Comparison of ENCODE assay signal across 8 cellular contexts in genomic region chr17:28549274-28550132, GRCh38. TPM values are rescaled to one million over a fixed set of nuclear protein-coding genes. Genes with fewer than 3 reads are reported as not detected.
A peak's percentile ranks its signal among the peaks of the same experiment; 100 is the strongest.
DNase-seq lines count a peak whose midpoint lies in the region; ATAC-seq and TF ChIP-seq lines count a peak whose summit lies in the region.
"Had no signal": no experiment of that assay in that cellular context is flagged by ENCODE, and none has a peak within 500 bp of the region (broad histone marks: within the 10 kb centered on the region; RNA-seq: fewer than 3 reads in every experiment).

No MANE protein-coding gene starts in this region.

- TF ChIP-seq POLR2A in uterus (IDR thresholded peaks at IDR 0.05) = no peak

- peaks cover 0 to 4% of the 10 kb centered on the region in 2 donors for H3K4me1 ChIP-seq in uterus

- H3K9me3 Mint-ChIP-seq in activated naive CD8-positive, alpha-beta T cell treated with anti-CD3 and anti-CD28 coated beads, Interleukin-2, amount 50 U/mL, for 24 hours = no peaks in the 10 kb centered on the region
- no peaks in the 10 kb centered on the region for H3K9me3 Mint-ChIP-seq in stimulated activated effector memory CD8-positive, alpha-beta T cell treated with anti-CD3 and anti-CD28 coated beads, Interleukin-12 subunit alpha, Interleukin-12 subunit beta, amount 100 ng/mL, for 72 hours

- H3K4me3 Mint-ChIP-seq in activated naive CD8-positive, alpha-beta T cell treated with anti-CD3 and anti-CD28 coated beads, Interleukin-2, amount 50 U/mL, for 24 hours = no peak overlapping the region
- peak overlapping the region; percentile 98 for H3K4me3 Mint-ChIP-seq in stimulated activated effector memory CD8-positive, alpha-beta T cell treated with anti-CD3 and anti-CD28 coated beads, Interleukin-12 subunit alpha, Interleukin-12 subunit beta, amount 100 ng/mL, for 72 hours

- peak; percentile 31 for DNase-seq in RPMI8226
- peak; percentile 55 for DNase-seq in activated naive CD8-positive, alpha-beta T cell treated with anti-CD3 and anti-CD28 coated beads, Interleukin-2, amount 50 U/mL, for 24 hours
- DNase-seq in stimulated activated effector memory CD8-positive, alpha-beta T cell treated with anti-CD3 and anti-CD28 coated beads, Interleukin-12 subunit alpha, Interleukin-12 subunit beta, amount 100 ng/mL, for 72 hours (ENCODE audit: low spot score in 2 of 2) = peak; percentile 30 to 75
- DNase-seq in nucleus accumbens (lab: John Stamatoyannopoulos, UW) = no peak
- no peak for DNase-seq in uterus

- H3K36me3 ChIP-seq in uterus = no peaks in the 10 kb centered on the region

- no peak overlapping the region for H3K4me3 ChIP-seq in uterus
- H3K4me3 ChIP-seq: body of pancreas had no signal

- no peaks in the 10 kb centered on the region for H3K27me3 ChIP-seq in uterus
- H3K27me3 ChIP-seq: body of pancreas had no signal

- H3K27me3 Mint-ChIP-seq in activated naive CD8-positive, alpha-beta T cell treated with anti-CD3 and anti-CD28 coated beads, Interleukin-2, amount 50 U/mL, for 24 hours = no peaks in the 10 kb centered on the region

- H3K36me3 Mint-ChIP-seq in activated naive CD8-positive, alpha-beta T cell treated with anti-CD3 and anti-CD28 coated beads, Interleukin-2, amount 50 U/mL, for 24 hours (ENCODE audit: low read depth) = peaks cover 18% of the 10 kb centered on the region
- peaks cover 40% of the 10 kb centered on the region for H3K36me3 Mint-ChIP-seq in stimulated activated effector memory CD8-positive, alpha-beta T cell treated with anti-CD3 and anti-CD28 coated beads, Interleukin-12 subunit alpha, Interleukin-12 subunit beta, amount 100 ng/mL, for 72 hours

- ATAC-seq in GM21423 (IDR thresholded peaks at IDR 0.05; ENCODE audit: unreplicated experiment) (peak; percentile 47), GM18907 (IDR thresholded peaks at IDR 0.05; ENCODE audit: unreplicated experiment) (no peak)
- ATAC-seq in activated naive CD8-positive, alpha-beta T cell treated with anti-CD3 and anti-CD28 coated beads, Interleukin-2, amount 50 U/mL, for 24 hours = peak; percentile 67
- ATAC-seq in stimulated activated effector memory CD8-positive, alpha-beta T cell treated with anti-CD3 and anti-CD28 coated beads, Interleukin-12 subunit alpha, Interleukin-12 subunit beta, amount 100 ng/mL, for 72 hours = peak; percentile 76
- ATAC-seq: body of pancreas had no signal

- intact Hi-C loops in uterus (cut with DNase I; ENCODE audit: low total_unique reads) = loop anchor here (10.0 kb wide), 1 partner anchor 65 kb away; the partner anchor contains the start of gene RSKR

- no peaks in the 10 kb centered on the region for H3K9me3 ChIP-seq in uterus
- H3K9me3 ChIP-seq: body of pancreas had no signal

- H3K27ac Mint-ChIP-seq in activated naive CD8-positive, alpha-beta T cell treated with anti-CD3 and anti-CD28 coated beads, Interleukin-2, amount 50 U/mL, for 24 hours = peak overlapping the region; percentile 73
- H3K27ac Mint-ChIP-seq in stimulated activated effector memory CD8-positive, alpha-beta T cell treated with anti-CD3 and anti-CD28 coated beads, Interleukin-12 subunit alpha, Interleukin-12 subunit beta, amount 100 ng/mL, for 72 hours = peak overlapping the region; percentile 86

- TF ChIP-seq CTCF in uterus (IDR thresholded peaks at IDR 0.05) = no peak

- peaks cover 54% of the 10 kb centered on the region for H3K4me1 Mint-ChIP-seq in activated naive CD8-positive, alpha-beta T cell treated with anti-CD3 and anti-CD28 coated beads, Interleukin-2, amount 50 U/mL, for 24 hours
- peaks cover 63% of the 10 kb centered on the region for H3K4me1 Mint-ChIP-seq in stimulated activated effector memory CD8-positive, alpha-beta T cell treated with anti-CD3 and anti-CD28 coated beads, Interleukin-12 subunit alpha, Interleukin-12 subunit beta, amount 100 ng/mL, for 72 hours

- no peak overlapping the region for H3K27ac ChIP-seq in uterus
- H3K27ac ChIP-seq: body of pancreas had no signal

RNA-seq across cellular contexts. Expression of gene UNC119, which starts 2.9 kb away (rescaled TPM):
- total RNA-seq in uterus = 10 to 100 TPM in 3 of 4 donors, 1 to 10 TPM in 1; 4.1 to 28.5 (median 21.6) TPM

RNA-seq across cellular contexts. Expression of gene PIGS, which starts 21.8 kb away (rescaled TPM):
- 10 to 100 TPM in 2 of 4 donors, 1 to 10 TPM in 2; 7.2 to 48.3 (median 26.6) TPM for total RNA-seq in uterus

RNA-seq across cellular contexts. Expression of gene ALDOC, which starts 27.2 kb away (rescaled TPM):
- 10 to 100 TPM in 2 of 4 donors, 1 to 10 TPM in 2; 4.1 to 17.8 (median 11.1) TPM for total RNA-seq in uterus

RNA-seq across cellular contexts. Expression of gene FOXN1, which starts 43.4 kb away (rescaled TPM):
- not detected for total RNA-seq in uterus

RNA-seq across cellular contexts. Expression of gene SPAG5, which starts 49.3 kb away (rescaled TPM):
- total RNA-seq in uterus = 10 to 100 TPM in 1 of 4 donors, 1 to 10 TPM in 2, not detected in 1; 1.5 to 21.4 (median 7.0) TPM

Comparison
In these comparisons a context has a peak if more than half of its experiments do, and no peak if none do; other contexts are left out.
1. DNase-seq: peak in RPMI8226 (single experiment), activated naive CD8-positive, alpha-beta T cell treated with anti-CD3 and anti-CD28 coated beads, Interleukin-2, amount 50 U/mL, for 24 hours (single experiment) and stimulated activated effector memory CD8-positive, alpha-beta T cell treated with anti-CD3 and anti-CD28 coated beads, Interleukin-12 subunit alpha, Interleukin-12 subunit beta, amount 100 ng/mL, for 72 hours (2 of 2); none in nucleus accumbens (0 of 56) and uterus (0 of 2).